In the genomic region with DNA sequence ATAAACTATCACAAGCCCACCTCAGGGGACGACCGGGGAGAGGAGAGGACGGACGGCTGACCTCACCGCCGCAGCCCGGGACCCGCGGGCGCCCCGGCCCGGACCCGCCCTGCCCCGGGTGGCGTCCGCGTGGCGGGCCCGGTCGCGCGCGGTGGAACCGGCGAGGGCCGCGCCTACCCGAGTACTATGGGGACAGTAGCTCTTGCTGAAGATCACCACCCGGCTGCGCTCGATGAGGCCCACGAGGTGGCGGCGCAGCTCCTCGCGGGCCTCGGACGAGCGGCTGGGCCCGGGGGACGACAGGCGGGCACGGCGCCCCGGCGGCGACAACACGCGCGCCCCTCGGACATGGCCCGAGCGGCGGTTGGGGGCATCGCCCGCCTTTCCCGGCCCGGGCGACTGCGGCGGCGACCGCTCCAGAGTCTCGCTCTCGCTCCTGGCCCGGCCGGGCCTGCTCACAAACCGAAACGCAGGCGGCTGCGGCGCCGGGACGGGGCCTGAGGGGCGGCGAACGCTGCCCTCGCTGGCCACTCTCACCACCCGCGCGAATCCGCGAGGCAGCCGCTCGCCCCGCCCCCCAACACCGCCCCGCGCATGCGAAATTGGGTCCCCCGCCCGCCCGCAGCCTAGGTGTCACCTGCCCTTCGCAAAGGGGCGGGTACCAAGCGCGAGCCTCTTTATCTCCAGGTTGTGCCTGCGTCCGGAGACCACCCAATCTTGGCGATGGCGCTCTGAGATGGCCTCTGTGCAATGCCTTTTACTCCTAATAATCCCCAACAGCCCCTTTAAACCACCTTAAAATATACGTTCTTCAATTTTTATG, we compare ENCODE assay signal across 8 cellular contexts. TPM values are rescaled to one million over a fixed set of nuclear protein-coding genes. Genes with fewer than 3 reads are reported as not detected.
DNase-seq lines count a peak whose midpoint lies in the region; TF ChIP-seq lines count a peak whose summit lies in the region.

Gene TXNRD3, minus strand, starts transcription at position 554 of the 823 bp plus-strand sequence.

- DNase-seq in A673 (ENCODE audit: low spot score): peak; percentile 59
- DNase-seq in HAP-1 (ENCODE audit: low spot score in 2 of 2): peak; percentile 49 to 90
- peak; percentile 80 for DNase-seq in NCI-H774 (lab: John Stamatoyannopoulos, UW)
- peak; percentile 89 for DNase-seq in activated T-cell treated with anti-CD3 and anti-CD28 coated beads, Interleukin-2, amount 50 U/mL, for 24 hours
- DNase-seq in erythroblast (lab: John Stamatoyannopoulos, UW): peak; percentile 63 to 69
- peak; percentile 74 for DNase-seq in stimulated activated CD8-positive, alpha-beta memory T cell treated with anti-CD3 and anti-CD28 coated beads, Interleukin-2, amount 100 ng/mL, for 48 hours (ENCODE audit: low read depth in 2 of 2)
- no peak for DNase-seq in OCI-LY7 (ENCODE audit: low spot score)

- no peaks in the 10 kb centered on the region for H4K20me1 ChIP-seq in OCI-LY7 (ENCODE audit: insufficient read depth, low read length)

- TF ChIP-seq CTCF in A673 (conservative IDR thresholded peaks at IDR 0.05; ENCODE audit: low read depth, low read length): no peak
- no peak for TF ChIP-seq CTCF in OCI-LY7 (conservative IDR thresholded peaks at IDR 0.05; ENCODE audit: low read length)

- H3K4me1 Mint-ChIP-seq in activated T-cell treated with anti-CD3 and anti-CD28 coated beads, Interleukin-2, amount 50 U/mL, for 24 hours (ENCODE audit: low read depth): peaks cover 7% of the 10 kb centered on the region

- BruUV-seq in A673 (replicated peaks; lab: Mats Ljungman, UMichigan) (no TSS peak), OCI-LY7 (replicated peaks; lab: Mats Ljungman, UMichigan) (no TSS peak)

- H3K4me1 ChIP-seq in A673 (ENCODE audit: insufficient read depth, low read length, poor library complexity, severe bottlenecking) (no peaks in the 10 kb centered on the region), HAP-1 (0 out of 2 replicates have a peak, but pooled peaks cover 6% of the 10 kb centered on the region), mucosa of rectum (ENCODE audit: control insufficient read depth in 2 of 2, insufficient read depth in 2 of 2, low read length in 2 of 2) (peaks cover 0 to 3% of the 10 kb centered on the region in 2 donors), OCI-LY7 (ENCODE audit: insufficient read depth, low read length, poor library complexity, severe bottlenecking) (no peaks in the 10 kb centered on the region)

- H3K9me3 Mint-ChIP-seq in activated T-cell treated with anti-CD3 and anti-CD28 coated beads, Interleukin-2, amount 50 U/mL, for 24 hours: no peaks in the 10 kb centered on the region

- no peaks in the 10 kb centered on the region for H3K79me2 ChIP-seq in OCI-LY7 (ENCODE audit: insufficient read depth, low read depth, low read length)

- H3K27me3 ChIP-seq in A673 (replicated peaks; ENCODE audit: insufficient read depth, low read depth, low read length, poor library complexity) (no peaks in the 10 kb centered on the region), HAP-1 (ENCODE audit: low read depth) (no peaks in the 10 kb centered on the region), mucosa of rectum (ENCODE audit: control insufficient read depth in 2 of 2, insufficient read depth in 2 of 2, low read length in 2 of 2) (peaks cover 3 to 6% of the 10 kb centered on the region in 2 donors)

- intact Hi-C loops in A673 (cut with micrococcal nuclease; ENCODE audit: unreplicated experiment) (loop anchor here (10.0 kb wide), 1 partner anchor 130 kb away; the partner anchor contains the start of gene CHST13), OCI-LY7 (cut with micrococcal nuclease; ENCODE audit: unreplicated experiment) (no loop called here)

- H3K27ac Mint-ChIP-seq in activated T-cell treated with anti-CD3 and anti-CD28 coated beads, Interleukin-2, amount 50 U/mL, for 24 hours: peak within 1 kb of the TSS; percentile 75

- H3K36me3 Mint-ChIP-seq in activated T-cell treated with anti-CD3 and anti-CD28 coated beads, Interleukin-2, amount 50 U/mL, for 24 hours (ENCODE audit: low read depth): no peaks in the 10 kb centered on the region

- H3K27ac ChIP-seq in A673 (ENCODE audit: low read depth, low read length, poor library complexity, severe bottlenecking) (peak within 1 kb of the TSS; percentile 64), mucosa of rectum (ENCODE audit: low read depth in 2 of 2, low read length in 2 of 2) (peak within 1 kb of the TSS; percentile 1 to 61), OCI-LY7 (ENCODE audit: low read depth, low read length, poor library complexity, severe bottlenecking) (no peak within 1 kb of the TSS)

- in situ Hi-C loops in HAP-1 (cut with MboI; ENCODE audit: low sequenced_read_pairs): no loop called here

- no peak within 1 kb of the TSS for H3K4me2 ChIP-seq in OCI-LY7 (ENCODE audit: low read length)

- POLR2A ChIA-PET in A673 (lab: Charles Lee; ENCODE audit: low non-redundant PET): no interaction called here
- POLR2A ChIA-PET in OCI-LY7 (lab: Charles Lee): no interaction called here

- no peaks in the 10 kb centered on the region; the same call in 1 of the 2 replicates for H3K9me2 ChIP-seq in OCI-LY7 (ENCODE audit: insufficient read depth, low read length)

- peak within 1 kb of the TSS; percentile 60 for H3K4me3 ChIP-seq in A673 (ENCODE audit: low read depth, low read length, poor library complexity, severe bottlenecking)
- H3K4me3 ChIP-seq in HAP-1: peak within 1 kb of the TSS; percentile 44
- peak within 1 kb of the TSS; percentile 76 to 85 for H3K4me3 ChIP-seq in mucosa of rectum (ENCODE audit: low read length in 2 of 2)
- no peak within 1 kb of the TSS for H3K4me3 ChIP-seq in OCI-LY7 (ENCODE audit: low read depth, low read length, poor library complexity, severe bottlenecking)

- CTCF ChIA-PET in A673 (lab: Charles Lee): no interaction called here
- CTCF ChIA-PET in OCI-LY7 (lab: Charles Lee; ENCODE audit: unreplicated experiment): no interaction called here

- peaks cover 22% of the 10 kb centered on the region for H3K27me3 Mint-ChIP-seq in activated T-cell treated with anti-CD3 and anti-CD28 coated beads, Interleukin-2, amount 50 U/mL, for 24 hours

- peak within 1 kb of the TSS; percentile 0 to 82 for H3K9ac ChIP-seq in mucosa of rectum (ENCODE audit: low read depth in 1 of 2, low read length in 2 of 2)

- peak within 1 kb of the TSS; percentile 76 for H3K4me3 Mint-ChIP-seq in activated T-cell treated with anti-CD3 and anti-CD28 coated beads, Interleukin-2, amount 50 U/mL, for 24 hours

- no peak within 1 kb of the TSS for H2AFZ ChIP-seq in OCI-LY7 (ENCODE audit: low read length)

- TF ChIP-seq POLR2A in erythroblast (IDR thresholded peaks at IDR 0.05; ENCODE audit: low read length): no peak

- H3K9me3 ChIP-seq in A673 (ENCODE audit: low read depth, low read length, poor library complexity, severe bottlenecking) (peaks cover 4% of the 10 kb centered on the region), HAP-1 (no peaks in the 10 kb centered on the region), mucosa of rectum (ENCODE audit: control insufficient read depth in 2 of 2, low read length in 2 of 2) (peaks cover 0 to 1% of the 10 kb centered on the region in 2 donors), OCI-LY7 (ENCODE audit: low read length) (no peaks in the 10 kb centered on the region)

- H3K36me3 ChIP-seq in A673 (ENCODE audit: insufficient read depth, low read length, poor library complexity, severe bottlenecking) (no peaks in the 10 kb centered on the region), HAP-1 (replicated peaks) (no peaks in the 10 kb centered on the region), mucosa of rectum (ENCODE audit: control insufficient read depth in 2 of 2, insufficient read depth in 2 of 2, low read length in 2 of 2) (no peaks in the 10 kb centered on the region), OCI-LY7 (ENCODE audit: insufficient read depth, low read length) (no peaks in the 10 kb centered on the region)

RNA-seq across cellular contexts. Expression of gene TXNRD3, which starts in this region (rescaled TPM):
- 4.1 and 5.5 TPM in 2 replicates for total RNA-seq in A673 (2021)
- not detected in 2 replicates for total RNA-seq in OCI-LY7 (2014; rRNA removed; shearing (Covaris generic))
- total RNA-seq in OCI-LY7 (2022): not detected in 2 replicates
